In the genomic region with DNA sequence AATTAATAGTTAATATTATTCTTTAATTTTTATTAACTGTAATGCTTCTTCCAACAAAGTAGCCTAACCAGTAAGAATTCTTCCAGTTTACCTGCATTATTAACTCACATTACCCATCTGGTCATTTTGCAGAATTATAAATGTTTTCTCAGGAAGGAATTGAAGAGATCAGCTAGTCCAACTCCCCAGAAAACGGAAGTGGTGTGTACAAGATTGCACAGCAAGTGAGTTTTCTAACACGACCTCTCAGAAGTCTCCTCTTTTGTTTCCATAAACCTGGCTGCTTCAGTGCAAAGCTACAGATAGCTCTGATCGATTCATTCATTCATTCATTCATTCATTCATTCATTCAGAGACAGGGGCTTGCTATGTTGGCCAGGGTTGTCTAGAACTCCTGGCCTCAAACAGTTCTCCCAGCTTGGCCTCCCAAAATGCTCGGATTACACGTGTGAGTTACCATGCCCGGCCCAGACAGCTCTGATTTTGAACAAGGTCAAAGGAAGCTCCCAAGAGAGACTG, we compare ENCODE assay signal across 1 cellular context.
TF ChIP-seq lines count a peak whose summit lies in the region.

No MANE protein-coding gene starts in this region.

TF ChIP-seq in SK-N-SH treated with all-trans-retinoic acid at 6 μM for 48 hours, 23 proteins besides CTCF, POLR2A, EP300 and RAD21 (continued from another document):
- TF ChIP-seq, protein P1, sequence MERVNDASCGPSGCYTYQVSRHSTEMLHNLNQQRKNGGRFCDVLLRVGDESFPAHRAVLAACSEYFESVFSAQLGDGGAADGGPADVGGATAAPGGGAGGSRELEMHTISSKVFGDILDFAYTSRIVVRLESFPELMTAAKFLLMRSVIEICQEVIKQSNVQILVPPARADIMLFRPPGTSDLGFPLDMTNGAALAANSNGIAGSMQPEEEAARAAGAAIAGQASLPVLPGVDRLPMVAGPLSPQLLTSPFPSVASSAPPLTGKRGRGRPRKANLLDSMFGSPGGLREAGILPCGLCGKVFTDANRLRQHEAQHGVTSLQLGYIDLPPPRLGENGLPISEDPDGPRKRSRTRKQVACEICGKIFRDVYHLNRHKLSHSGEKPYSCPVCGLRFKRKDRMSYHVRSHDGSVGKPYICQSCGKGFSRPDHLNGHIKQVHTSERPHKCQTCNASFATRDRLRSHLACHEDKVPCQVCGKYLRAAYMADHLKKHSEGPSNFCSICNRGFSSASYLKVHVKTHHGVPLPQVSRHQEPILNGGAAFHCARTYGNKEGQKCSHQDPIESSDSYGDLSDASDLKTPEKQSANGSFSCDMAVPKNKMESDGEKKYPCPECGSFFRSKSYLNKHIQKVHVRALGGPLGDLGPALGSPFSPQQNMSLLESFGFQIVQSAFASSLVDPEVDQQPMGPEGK (CRISPR knock-in tag; IDR thresholded peaks at IDR 0.05; ENCODE audit: borderline replicate concordance) = no peak
- no peak for TF ChIP-seq ZNF8 (CRISPR knock-in tag; IDR thresholded peaks at IDR 0.05)
